10 cellular contexts compared by ENCODE assay signal in the genomic region with DNA sequence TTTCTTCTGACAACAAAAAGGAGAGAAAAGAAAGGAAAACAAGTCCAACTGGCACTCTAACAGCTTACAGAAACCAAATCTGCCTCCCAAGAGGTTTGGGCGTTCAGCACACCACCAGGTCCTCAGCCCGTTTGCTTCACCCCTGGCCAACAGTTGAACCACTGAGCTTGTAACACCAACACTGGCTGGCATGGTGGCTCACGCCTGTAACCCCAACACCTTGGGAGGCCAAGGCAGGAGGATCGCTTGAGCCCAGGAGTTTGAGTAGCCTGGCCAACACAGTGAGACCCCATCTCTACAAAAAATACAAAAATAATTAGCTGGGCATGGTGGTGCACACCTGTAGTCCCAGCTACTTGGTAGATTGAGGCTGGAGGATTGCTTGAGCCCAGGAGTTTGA. TPM values are rescaled to one million over a fixed set of nuclear protein-coding genes. Genes with fewer than 3 reads are reported as not detected.
DNase-seq lines count a peak whose midpoint lies in the region; ATAC-seq, FAIRE-seq and TF ChIP-seq lines count a peak whose summit lies in the region.
"Had no signal": no experiment of that assay in that cellular context is flagged by ENCODE, and none has a peak within 500 bp of the region (broad histone marks: within the 10 kb centered on the region; RNA-seq: fewer than 3 reads in every experiment).

No MANE protein-coding gene starts in this region.

- no peaks in the 10 kb centered on the region for H3K27me3 ChIP-seq in CD8-positive, alpha-beta memory T cell (ENCODE audit: insufficient read depth, low read length, poor library complexity, severe bottlenecking)
- H3K27me3 ChIP-seq in K562 (ENCODE audit: control insufficient read depth in 2 of 2, insufficient read depth in 2 of 2, low read length in 2 of 2) (no peaks in the 10 kb centered on the region), neutrophil (no peaks in the 10 kb centered on the region)
- H3K27me3 ChIP-seq: vagina had no signal

- WGBS in K562 (ENCODE audit: insufficient coverage, low coverage, missing lambda C conversion rate): 83% methylated on average over 4 of the region's 4 CpGs

- H3K4me2 ChIP-seq in K562 (ENCODE audit: insufficient read depth, low read length): no peak overlapping the region

- no peaks in the 10 kb centered on the region for H4K20me1 ChIP-seq in K562 (replicated peaks; ENCODE audit: control insufficient read depth, insufficient read depth, low read length)

- H3K4me1 ChIP-seq in CD8-positive, alpha-beta memory T cell (ENCODE audit: insufficient read depth, low read length): peaks cover 95% of the 10 kb centered on the region
- H3K4me1 ChIP-seq in K562 (replicated peaks in 1 of 2; ENCODE audit: control insufficient read depth in 2 of 2, insufficient read depth in 2 of 2, low read length in 2 of 2): peaks cover 20 to 30% of the 10 kb centered on the region in 2 experiments; a peak in 4 of 5 replicates
- H3K4me1 ChIP-seq in neutrophil (ENCODE audit: control insufficient read depth in 1 of 2, insufficient read depth in 1 of 2, low read depth in 1 of 2, low read length in 1 of 2): peaks cover 94 to 96% of the 10 kb centered on the region in 2 experiments

- peaks cover 0 to 43% (median 8%) of the 10 kb centered on the region in 3 donors for H3K36me3 Mint-ChIP-seq in CD8-positive, alpha-beta memory T cell

- peak overlapping the region; percentile 44 for H3K4me3 ChIP-seq in CD8-positive, alpha-beta memory T cell (ENCODE audit: low read length)
- H3K4me3 ChIP-seq in K562 (no peak overlapping the region), neutrophil (ENCODE audit: low read depth in 1 of 2, low read length in 1 of 2) (peak overlapping the region; percentile 55 to 69)
- H3K4me3 ChIP-seq: vagina had no signal

- DNase-seq in CD8-positive, alpha-beta memory T cell: peak in 1 of 5 donors; percentile 33
- no peak for DNase-seq in K562 (ENCODE audit: extremely low read depth in 1 of 4, low spot score in 3 of 4)
- DNase-seq in islet precursor cell: no peak
- DNase-seq in stimulated activated CD4-positive, alpha-beta T cell treated with anti-CD3 and anti-CD28 coated beads, Interleukin-15, amount 100 ng/mL, for 24 hours: no peak
- DNase-seq in activated effector memory CD4-positive, alpha-beta T cell treated with Interleukin-2 at 50 U/mL for 16 hours: no peak
- DNase-seq: hypothalamus had no signal

- no peaks in the 10 kb centered on the region for H3K36me3 ChIP-seq in CD8-positive, alpha-beta memory T cell (ENCODE audit: insufficient read depth, low read length)
- H3K36me3 ChIP-seq in KOPT-K1 (ENCODE audit: insufficient read depth, low read length): peaks cover 35% of the 10 kb centered on the region; the same call in 1 of the 2 replicates
- H3K36me3 ChIP-seq in K562 (ENCODE audit: control insufficient read depth, insufficient read depth, low read length): peaks cover 3% of the 10 kb centered on the region; the same call in 1 of the 3 replicates
- no peaks in the 10 kb centered on the region for H3K36me3 ChIP-seq in neutrophil
- H3K36me3 ChIP-seq: vagina had no signal

- H3K9ac ChIP-seq in K562 (ENCODE audit: insufficient read depth in 1 of 2, low read depth in 2 of 2, low read length in 2 of 2): peak overlapping the region in 1 of 2 experiments; percentile 24; a peak in 1 of 4 replicates

- TF ChIP-seq POLR2A in K562 (conservative IDR thresholded peaks at IDR 0.05): no peak

- FAIRE-seq in K562 (lab: Jason Lieb, UNC): no peak

- CTCF ChIA-PET in CD8-positive, alpha-beta memory T cell (lab: Charles Lee): interaction anchor here (0.9 to 13.8 kb wide), 16 partner anchors 10 to 82 kb away, joined by 3 to 211 read pairs (median 7); a partner anchor contains a TSS
- CTCF ChIA-PET in K562 (lab: Yijun Ruan, JAX; ENCODE audit: low intra/inter-chr PET ratio): no interaction called here

- no peak for TF ChIP-seq RAD21 in K562 (CRISPR knock-in tag; conservative IDR thresholded peaks at IDR 0.05 in 1 of 2, IDR thresholded peaks at IDR 0.05 in 1 of 2)

- intact Hi-C loops in K562 (cut with micrococcal nuclease): no loop called here

- no peaks in the 10 kb centered on the region for H3K9me1 ChIP-seq in K562 (ENCODE audit: control insufficient read depth, insufficient read depth, low read length)

- H3K27me3 Mint-ChIP-seq in CD8-positive, alpha-beta memory T cell: peaks cover 0 to 1% of the 10 kb centered on the region in 2 donors

- H2AFZ ChIP-seq in K562 (ENCODE audit: low read depth, low read length): no peak overlapping the region

- BruUV-seq in K562 (replicated peaks; lab: Mats Ljungman, UMichigan): no TSS peak

- TF ChIP-seq CTCF in K562 (IDR thresholded peaks at IDR 0.05 in 2 of 3, conservative IDR thresholded peaks at IDR 0.05 in 1 of 3; ENCODE audit: insufficient read depth in 2 of 3, low read depth in 1 of 3, low read length in 3 of 3): no peak
- no peak for TF ChIP-seq CTCF in neutrophil (IDR thresholded peaks at IDR 0.05)

- peaks cover 90 to 99% (median 97%) of the 10 kb centered on the region in 3 donors for H3K4me1 Mint-ChIP-seq in CD8-positive, alpha-beta memory T cell

- no peak for TF ChIP-seq EP300 in K562 (IDR thresholded peaks at IDR 0.05; ENCODE audit: low read length)

- H3K9me3 ChIP-seq in CD8-positive, alpha-beta memory T cell (ENCODE audit: low read length): no peaks in the 10 kb centered on the region
- H3K9me3 ChIP-seq in KOPT-K1 (ENCODE audit: insufficient read depth, low read length, poor library complexity, severe bottlenecking) (no peaks in the 10 kb centered on the region), K562 (replicated peaks; ENCODE audit: control insufficient read depth, insufficient read depth, low read depth, low read length) (no peaks in the 10 kb centered on the region), neutrophil (no peaks in the 10 kb centered on the region)
- H3K9me3 ChIP-seq: vagina had no signal

- H3K79me2 ChIP-seq in K562 (ENCODE audit: control insufficient read depth, insufficient read depth, low read length): peaks cover 78% of the 10 kb centered on the region

- H3K4me3 Mint-ChIP-seq in CD8-positive, alpha-beta memory T cell: peak overlapping the region; percentile 97 to 100 (median 99)

- POLR2A ChIA-PET in CD8-positive, alpha-beta memory T cell (lab: Charles Lee): interaction anchor here (0.5 to 3.8 kb wide), 16 partner anchors 10 to 430 kb away, joined by 3 to 52 read pairs (median 5); no protein-coding TSS in a partner anchor
- POLR2A ChIA-PET in K562 (lab: Yijun Ruan, JAX): interaction anchor here (0.6 to 1.5 kb wide), 4 partner anchors 9 to 1527 kb away, joined by 3 to 4 read pairs (median 3); no protein-coding TSS in a partner anchor

- peak overlapping the region; percentile 91 to 100 (median 96) for H3K27ac Mint-ChIP-seq in CD8-positive, alpha-beta memory T cell

- ATAC-seq in K562 (no peak), HG03565 (IDR thresholded peaks at IDR 0.05; ENCODE audit: unreplicated experiment) (no peak)

- no peak overlapping the region for H3K27ac ChIP-seq in CD8-positive, alpha-beta memory T cell (ENCODE audit: low read depth, low read length)
- H3K27ac ChIP-seq in KOPT-K1 (ENCODE audit: low read depth, low read length, poor library complexity, severe bottlenecking) (peak overlapping the region; percentile 76), K562 (ENCODE audit: extremely low read depth, low read depth, low read length) (no peak overlapping the region), neutrophil (peak overlapping the region; percentile 90)
- H3K27ac ChIP-seq: vagina had no signal

- in situ Hi-C loops in K562 (cut with MboI): no loop called here

- no peaks in the 10 kb centered on the region for H3K9me3 Mint-ChIP-seq in CD8-positive, alpha-beta memory T cell

TF ChIP-seq in K562, 482 proteins besides CTCF, POLR2A, EP300 and RAD21:
- TF ChIP-seq ZNF121 (CRISPR knock-in tag; conservative IDR thresholded peaks at IDR 0.05) (peak; percentile 66), SP2 (IDR thresholded peaks at IDR 0.05; ENCODE audit: extremely low read depth, low read depth, low read length, poor library complexity, severe bottlenecking) (no peak), KDM4B (IDR thresholded peaks at IDR 0.05; ENCODE audit: borderline replicate concordance in 2 of 2, low read depth in 1 of 2) (no peak), RBFOX2 (IDR thresholded peaks at IDR 0.05; ENCODE audit: low read depth, low read length) (no peak)

RNA-seq across cellular contexts. Expression of a gene that starts 19.4 kb away (rescaled TPM):
- total RNA-seq in CD8-positive, alpha-beta memory T cell: 10 to 100 TPM; 71.7 to 74.1 TPM
- 42.3 TPM for polyA plus RNA-seq in CD8-positive, alpha-beta memory T cell
- 100 and 139 TPM in 2 replicates for total RNA-seq in K562 (2011; cell fraction: chromatin; rRNA removed; ENCODE audit: low replicate concordance)
- total RNA-seq in K562 (2011; cell fraction: nucleolus; rRNA removed): 63.0 and 67.6 TPM in 2 replicates
- 63.9 and 65.4 TPM in 2 replicates for total RNA-seq in K562 (2011; cell fraction: nucleoplasm; rRNA removed)
- total RNA-seq in K562 (2014; rRNA removed) (12.4 and 13.3 TPM in 2 replicates), K562 (2014; rRNA removed; fragmentation: Illumina TruSeq; extraction: Trizol) (11.2 and 12.9 TPM in 2 replicates), K562 (2015; rRNA removed; fragmentation: Illumina TruSeq; extraction: Trizol) (11.3 and 12.2 TPM in 2 replicates), K562 (2021) (16.8 and 22.5 TPM in 2 replicates)
- polyA plus RNA-seq in K562 (2011; rRNA removed) (7.5 and 8.2 TPM in 2 replicates), K562 (2014; fragmentation: Illumina TruSeq; extraction: Trizol) (8.4 and 9.3 TPM in 2 replicates), K562 (2014; fragmentation: Nextera tagmentation; extraction: Ambion mirVana) (under 1 TPM; 0.62 to 0.65 TPM), K562 (2014; rRNA removed) (10.7 and 11.4 TPM in 2 replicates)
- 5.8 and 6.7 TPM in 2 replicates for polyA plus RNA-seq in K562 (2011; cell fraction: cytosol; rRNA removed)
- polyA plus RNA-seq in K562 (2011; cell fraction: nucleus; rRNA removed): 23.6 and 28.3 TPM in 2 replicates
- polyA plus RNA-seq in K562 (2012): 8.6 and 10.1 TPM in 2 replicates
- polyA minus RNA-seq in K562 (2011; rRNA and poly(A)+ RNA removed): 20.0 and 20.9 TPM in 2 replicates
- 7.9 and 12.8 TPM in 2 replicates for polyA minus RNA-seq in K562 (2011; cell fraction: cytosol; rRNA and poly(A)+ RNA removed)
- polyA minus RNA-seq in K562 (2011; cell fraction: nucleus; rRNA and poly(A)+ RNA removed): 22.8 and 36.1 TPM in 2 replicates

Comparison
In these comparisons a context has a peak if more than half of its experiments do, and no peak if none do; other contexts are left out.
1. H3K27ac ChIP-seq: peak in KOPT-K1 (single experiment) and neutrophil (single experiment); none in CD8-positive, alpha-beta memory T cell (single experiment) and K562 (single experiment).